ENCODE assay signal across 13 cellular contexts in genomic region chr20:49984426-49985153, GRCh38. TPM values are rescaled to one million over a fixed set of nuclear protein-coding genes. Genes with fewer than 3 reads are reported as not detected.
DNase-seq lines count a peak whose midpoint lies in the region; ATAC-seq and TF ChIP-seq lines count a peak whose summit lies in the region.
"Had no signal": no experiment of that assay in that cellular context is flagged by ENCODE, and none has a peak within 500 bp of the region (broad histone marks: within the 10 kb centered on the region; RNA-seq: fewer than 3 reads in every experiment).

No MANE protein-coding gene starts in this region.

- no peak overlapping the region for H4K5ac ChIP-seq in mesendoderm (ENCODE audit: low read length)

- H3K27me3 Mint-ChIP-seq in activated naive CD4-positive, alpha-beta T cell treated with anti-CD3 and anti-CD28 coated beads, Interleukin-2, amount 10 ng/mL, durations not matched to agents 7 days and 5 days: peaks cover 64% of the 10 kb centered on the region
- H3K27me3 Mint-ChIP-seq in chondrocyte (ENCODE audit: low read depth): no peaks in the 10 kb centered on the region
- H3K27me3 Mint-ChIP-seq in type B pancreatic cell: peaks cover 25% of the 10 kb centered on the region
- H3K27me3 Mint-ChIP-seq: naive thymus-derived CD8-positive, alpha-beta T cell had no signal

- H3K27me3 ChIP-seq in mesendoderm (ENCODE audit: insufficient read depth, low read length, poor library complexity): no peaks in the 10 kb centered on the region

- no peaks in the 10 kb centered on the region for H3K36me3 Mint-ChIP-seq in activated naive CD4-positive, alpha-beta T cell treated with anti-CD3 and anti-CD28 coated beads, Interleukin-2, amount 10 ng/mL, durations not matched to agents 7 days and 5 days
- peaks cover 0 to 4% of the 10 kb centered on the region in 2 donors for H3K36me3 Mint-ChIP-seq in activated naive CD4-positive, alpha-beta T cell treated with anti-CD3 and anti-CD28 coated beads, Interleukin-2, amount 50 U/mL, for 72 hours
- peaks cover 10% of the 10 kb centered on the region for H3K36me3 Mint-ChIP-seq in chondrocyte (ENCODE audit: low read depth)
- H3K36me3 Mint-ChIP-seq in type B pancreatic cell: peaks cover 23% of the 10 kb centered on the region
- H3K36me3 Mint-ChIP-seq: naive thymus-derived CD8-positive, alpha-beta T cell had no signal

- peaks cover 27% of the 10 kb centered on the region for H3K4me1 Mint-ChIP-seq in activated naive CD4-positive, alpha-beta T cell treated with anti-CD3 and anti-CD28 coated beads, Interleukin-2, amount 10 ng/mL, durations not matched to agents 7 days and 5 days
- H3K4me1 Mint-ChIP-seq in chondrocyte (ENCODE audit: low read depth): peaks cover 72% of the 10 kb centered on the region
- peaks cover 37% of the 10 kb centered on the region for H3K4me1 Mint-ChIP-seq in type B pancreatic cell (ENCODE audit: unreplicated experiment)

- peak overlapping the region; percentile 52 for H3K27ac Mint-ChIP-seq in activated naive CD4-positive, alpha-beta T cell treated with anti-CD3 and anti-CD28 coated beads, Interleukin-2, amount 10 ng/mL, durations not matched to agents 7 days and 5 days
- no peak overlapping the region for H3K27ac Mint-ChIP-seq in activated naive CD4-positive, alpha-beta T cell treated with anti-CD3 and anti-CD28 coated beads, Interleukin-2, amount 50 U/mL, for 72 hours
- peak overlapping the region; percentile 90 for H3K27ac Mint-ChIP-seq in chondrocyte (ENCODE audit: unreplicated experiment)
- H3K27ac Mint-ChIP-seq in type B pancreatic cell: no peak overlapping the region

- H3K9me3 Mint-ChIP-seq in activated naive CD4-positive, alpha-beta T cell treated with anti-CD3 and anti-CD28 coated beads, Interleukin-2, amount 10 ng/mL, durations not matched to agents 7 days and 5 days: no peaks in the 10 kb centered on the region
- H3K9me3 Mint-ChIP-seq in activated naive CD4-positive, alpha-beta T cell treated with anti-CD3 and anti-CD28 coated beads, Interleukin-2, amount 50 U/mL, for 72 hours: no peaks in the 10 kb centered on the region
- H3K9me3 Mint-ChIP-seq in chondrocyte (ENCODE audit: low read depth) (no peaks in the 10 kb centered on the region), type B pancreatic cell (no peaks in the 10 kb centered on the region)
- H3K9me3 Mint-ChIP-seq: naive thymus-derived CD8-positive, alpha-beta T cell had no signal

- no peak for ATAC-seq in activated naive CD4-positive, alpha-beta T cell treated with anti-CD3 and anti-CD28 coated beads, Interleukin-2, amount 50 U/mL, for 72 hours
- ATAC-seq in HG03521 (IDR thresholded peaks at IDR 0.05; ENCODE audit: unreplicated experiment): no peak
- no peak for ATAC-seq in GM19467 (IDR thresholded peaks at IDR 0.05; ENCODE audit: unreplicated experiment)
- ATAC-seq: esophagus mucosa; naive thymus-derived CD8-positive, alpha-beta T cell had no signal

- H3K4me1 ChIP-seq in mesendoderm (ENCODE audit: control insufficient read depth, low read depth, low read length): peaks cover 21% of the 10 kb centered on the region

- peaks cover 3% of the 10 kb centered on the region for H3K36me3 ChIP-seq in mesendoderm (ENCODE audit: control insufficient read depth, insufficient read depth, low read length)

- TF ChIP-seq CTCF in chondrocyte (IDR thresholded peaks at IDR 0.05) (no peak), type B pancreatic cell (conservative IDR thresholded peaks at IDR 0.05) (no peak)

- H3K23ac ChIP-seq in mesendoderm (ENCODE audit: low read length): no peak overlapping the region

- H2BK15ac ChIP-seq in mesendoderm (replicated peaks; ENCODE audit: low read depth): no peak overlapping the region

- no peak for DNase-seq in activated naive CD4-positive, alpha-beta T cell treated with anti-CD3 and anti-CD28 coated beads, Interleukin-2, amount 10 ng/mL, durations not matched to agents 7 days and 5 days
- no peak for DNase-seq in activated naive CD4-positive, alpha-beta T cell treated with anti-CD3 and anti-CD28 coated beads, Interleukin-2, amount 50 U/mL, for 72 hours (ENCODE audit: low spot score in 2 of 2)
- no peak for DNase-seq in chondrocyte (ENCODE audit: low spot score)
- DNase-seq in mesendoderm: peak; percentile 30
- DNase-seq in type B pancreatic cell (ENCODE audit: extremely low spot score, unreplicated experiment): no peak
- no peak for DNase-seq in NCI-H187 (lab: John Stamatoyannopoulos, UW)
- DNase-seq: ACHN; activated naive CD4-positive, alpha-beta T cell treated with Interleukin-2 at 50 U/mL for 16 hours; naive thymus-derived CD8-positive, alpha-beta T cell; OCI-M1 had no signal

- no peak overlapping the region for H2BK120ac ChIP-seq in mesendoderm (ENCODE audit: low read depth, low read length)

- WGBS in mesendoderm (ENCODE audit: extremely low coverage, insufficient coverage, low lambda C conversion rate): no CpG with 5 or more reads among the region's 13 CpGs

- peaks cover 48% of the 10 kb centered on the region for H3K79me2 ChIP-seq in mesendoderm (ENCODE audit: control insufficient read depth, insufficient read depth, low read length)

- peak overlapping the region; percentile 98 for H3K9ac ChIP-seq in mesendoderm (ENCODE audit: low read length)

- no peak overlapping the region for H3K27ac ChIP-seq in mesendoderm (ENCODE audit: low read depth, low read length)

- peaks cover 10% of the 10 kb centered on the region for H3K79me1 ChIP-seq in mesendoderm (ENCODE audit: low read length)

- CTCF ChIA-PET in activated naive CD4-positive, alpha-beta T cell treated with anti-CD3 and anti-CD28 coated beads, Interleukin-2, amount 10 ng/mL, durations not matched to agents 7 days and 5 days (lab: Charles Lee): interaction anchor here (1.1 to 16.8 kb wide), 2 partner anchors 87 to 185 kb away, joined by 3 to 317 read pairs; no protein-coding TSS in a partner anchor

- no peak overlapping the region for H2AK5ac ChIP-seq in mesendoderm (ENCODE audit: low read length)

- H3K4me3 ChIP-seq in mesendoderm (ENCODE audit: low read length): peak overlapping the region; percentile 93

- H3K56ac ChIP-seq in mesendoderm (ENCODE audit: low read length): peak overlapping the region; percentile 97

- no peak overlapping the region for H3K4ac ChIP-seq in mesendoderm (ENCODE audit: low read depth, low read length)

- H2BK5ac ChIP-seq in mesendoderm (ENCODE audit: low read length): no peak overlapping the region

- no peak overlapping the region for H3K18ac ChIP-seq in mesendoderm (ENCODE audit: low read length)

- H4K8ac ChIP-seq in mesendoderm (ENCODE audit: low read depth, low read length): no peak overlapping the region

- H3K4me2 ChIP-seq in mesendoderm (ENCODE audit: low read length): peak overlapping the region; percentile 9

- H3K4me3 Mint-ChIP-seq in activated naive CD4-positive, alpha-beta T cell treated with anti-CD3 and anti-CD28 coated beads, Interleukin-2, amount 10 ng/mL, durations not matched to agents 7 days and 5 days: no peak overlapping the region
- peak overlapping the region; percentile 86 for H3K4me3 Mint-ChIP-seq in chondrocyte (ENCODE audit: unreplicated experiment)
- H3K4me3 Mint-ChIP-seq in type B pancreatic cell: peak overlapping the region; percentile 95

RNA-seq across cellular contexts. Expression of gene SNAI1, which starts 1.8 kb away (rescaled TPM):
- under 1 TPM; 0.33 to 0.43 TPM for total RNA-seq in activated naive CD4-positive, alpha-beta T cell treated with anti-CD3 and anti-CD28 coated beads, Interleukin-2, amount 50 U/mL, for 72 hours
- total RNA-seq in chondrocyte: 4.9 to 15.1 TPM (median 6.1 TPM) in 3 replicates
- polyA plus RNA-seq in mesendoderm (2013, experiment 1 of 2): 23.6 TPM
- 20.7 TPM for polyA plus RNA-seq in mesendoderm (2013, experiment 2 of 2)
- 12.1 and 30.8 TPM in 2 replicates for total RNA-seq in type B pancreatic cell (ENCODE audit: low replicate concordance)

RNA-seq across cellular contexts. Expression of gene RNF114, which starts 48.4 kb away (rescaled TPM):
- total RNA-seq in activated naive CD4-positive, alpha-beta T cell treated with anti-CD3 and anti-CD28 coated beads, Interleukin-2, amount 50 U/mL, for 72 hours: 10 to 100 TPM; 60.9 to 66.0 TPM
- total RNA-seq in chondrocyte: 45.4 to 49.5 TPM (median 46.2 TPM) in 3 replicates
- 60.4 TPM for polyA plus RNA-seq in mesendoderm (2013, experiment 1 of 2)
- 60.4 TPM for polyA plus RNA-seq in mesendoderm (2013, experiment 2 of 2)
- 62.9 and 72.1 TPM in 2 replicates for total RNA-seq in type B pancreatic cell (ENCODE audit: low replicate concordance)

Comparison
In these comparisons a context has a peak if more than half of its experiments do, and no peak if none do; other contexts are left out.
1. H3K27ac Mint-ChIP-seq: peak in activated naive CD4-positive, alpha-beta T cell treated with anti-CD3 and anti-CD28 coated beads, Interleukin-2, amount 10 ng/mL, durations not matched to agents 7 days and 5 days (single experiment) and chondrocyte (single experiment); none in activated naive CD4-positive, alpha-beta T cell treated with anti-CD3 and anti-CD28 coated beads, Interleukin-2, amount 50 U/mL, for 72 hours (0 of 2) and type B pancreatic cell (single experiment).